ENCODE assay signal across 18 cellular contexts in the genomic region with DNA sequence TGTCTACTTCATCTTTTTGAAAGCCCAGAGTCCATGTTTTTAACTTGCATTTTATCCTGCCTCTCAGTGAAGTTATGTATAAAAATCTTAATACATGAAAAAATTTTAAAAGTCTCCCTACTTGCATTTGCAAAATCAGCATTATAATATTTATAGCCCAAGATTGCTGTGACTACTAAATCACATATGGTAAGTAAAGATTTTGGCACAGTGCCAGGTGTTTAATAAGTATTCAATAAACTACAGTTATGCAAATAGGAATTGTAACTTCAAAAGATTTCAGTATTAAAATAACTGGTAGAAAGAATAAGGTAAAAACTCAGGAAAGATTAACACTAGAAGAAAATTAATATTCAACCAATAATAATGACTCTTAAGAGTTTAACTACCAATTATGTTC.
"Had no signal": no experiment of that assay in that cellular context is flagged by ENCODE, and none has a peak within 500 bp of the region (broad histone marks: within the 10 kb centered on the region; RNA-seq: fewer than 3 reads in every experiment).

No MANE protein-coding gene starts in this region.

- H3K4me3 ChIP-seq: coronary artery, hepatocyte, mucosa of descending colon, ovary, right atrium auricular region, smooth muscle cell, thyroid gland, upper lobe of left lung, uterus had no signal

- H3K27ac ChIP-seq: coronary artery, hepatocyte, ovary, right atrium auricular region, thyroid gland, upper lobe of left lung, uterus had no signal

- H2AFZ ChIP-seq: hepatocyte had no signal

- H3K79me2 ChIP-seq: hepatocyte had no signal

- ATAC-seq: mucosa of descending colon; naive thymus-derived CD8-positive, alpha-beta T cell had no signal

- FAIRE-seq: endothelial cell of umbilical vein, kidney had no signal

- DNase-seq: effector CD4-positive, alpha-beta T cell; endodermal cell; foreskin melanocyte; head of caudate nucleus; kidney; mucosa of descending colon; naive thymus-derived CD8-positive, alpha-beta T cell; ovary; stimulated activated CD4-positive, alpha-beta T cell treated with anti-CD3 and anti-CD28 coated beads, Interleukin-2, amount 100 ng/mL, for 48 hours; stimulated activated naive CD4-positive, alpha-beta T cell treated with Interleukin-2 at 50 U/mL for 16 hours; thyroid gland; upper lobe of left lung; uterus had no signal

- H3K27me3 ChIP-seq: hepatocyte, ovary, right atrium auricular region, thyroid gland, upper lobe of left lung, uterus had no signal

- H3K9me3 ChIP-seq: mucosa of descending colon, ovary, right atrium auricular region, thyroid gland, uterus had no signal

- H3K4me1 ChIP-seq: right atrium auricular region, upper lobe of left lung, uterus had no signal

- H3K36me3 ChIP-seq: ovary, right atrium auricular region, thyroid gland, upper lobe of left lung, uterus had no signal

- H3K4me2 ChIP-seq: hepatocyte, smooth muscle cell had no signal
